Comparison of ENCODE assay signal across 3 cellular contexts in genomic region chr11:64047373-64047772, GRCh38. TPM values are rescaled to one million over a fixed set of nuclear protein-coding genes. Genes with fewer than 3 reads are reported as not detected.
"Had no signal": no experiment of that assay in that cellular context is flagged by ENCODE, and none has a peak within 500 bp of the region (broad histone marks: within the 10 kb centered on the region; RNA-seq: fewer than 3 reads in every experiment).

No MANE protein-coding gene starts in this region.

RNA-seq across cellular contexts. Expression of gene FLRT1, which starts 11.6 kb away (rescaled TPM):
- total RNA-seq: lower lobe of right lung, natural killer cell had no signal
- polyA plus RNA-seq: keratinocyte had no signal
